ENCODE assay signal across 1 cellular context in genomic region chr11:2730323-2731284, GRCh38.
TF ChIP-seq lines count a peak whose summit lies in the region.

No MANE protein-coding gene starts in this region.

TF ChIP-seq in HepG2, 621 proteins besides CTCF, POLR2A, EP300 and RAD21 (continued from another document and continues in another):
- TF ChIP-seq ZBTB33 (CRISPR knock-in tag; IDR thresholded peaks at IDR 0.05) (no peak; the same call in 1 of the 2 replicates), SP5 (CRISPR knock-in tag; IDR thresholded peaks at IDR 0.05; ENCODE audit: borderline replicate concordance, low read depth) (peak; percentile 28; the same call in 1 of the 2 replicates), ZNF274 (CRISPR knock-in tag; IDR thresholded peaks at IDR 0.05) (peak; percentile 63), ZBTB37 (CRISPR knock-in tag; IDR thresholded peaks at IDR 0.05) (peak; percentile 84), ZNF318 (CRISPR knock-in tag; IDR thresholded peaks at IDR 0.05) (no peak), RFXAP (CRISPR knock-in tag; IDR thresholded peaks at IDR 0.05; ENCODE audit: borderline replicate concordance) (no peak; the same call in 1 of the 2 replicates), ZNF776 (CRISPR knock-in tag; IDR thresholded peaks at IDR 0.05) (no peak), BCL6 (CRISPR knock-in tag; IDR thresholded peaks at IDR 0.05) (peak; percentile 42), FOXK1 (CRISPR knock-in tag; IDR thresholded peaks at IDR 0.05; ENCODE audit: borderline replicate concordance, low read depth) (peak; percentile 33; the same call in 1 of the 2 replicates), TFAP4 (IDR thresholded peaks at IDR 0.05; ENCODE audit: borderline replicate concordance, low read depth) (peak; percentile 40; the same call in 1 of the 2 replicates), HDAC2 (CRISPR knock-in tag; IDR thresholded peaks at IDR 0.05) (0 out of 2 replicates have a peak, but pooled peaks have one; percentile 55), THAP11 (CRISPR knock-in tag; IDR thresholded peaks at IDR 0.05) (peak; percentile 65; the same call in 1 of the 2 replicates), ZNF747 (CRISPR knock-in tag; IDR thresholded peaks at IDR 0.05; ENCODE audit: borderline replicate concordance) (no peak), SP2 (CRISPR knock-in tag; IDR thresholded peaks at IDR 0.05) (no peak), NR3C1 (CRISPR knock-in tag; IDR thresholded peaks at IDR 0.05) (no peak), SMC3 (IDR thresholded peaks at IDR 0.05; ENCODE audit: low read length) (no peak), NFKB2 (CRISPR knock-in tag; IDR thresholded peaks at IDR 0.05; ENCODE audit: borderline replicate concordance) (0 out of 2 replicates have a peak, but pooled peaks have one; percentile 18), ZSCAN5A (CRISPR knock-in tag; IDR thresholded peaks at IDR 0.05; ENCODE audit: borderline replicate concordance) (peak; percentile 61), ZNF564 (CRISPR knock-in tag; IDR thresholded peaks at IDR 0.05) (no peak), RAD51 (IDR thresholded peaks at IDR 0.05; ENCODE audit: borderline replicate concordance) (no peak), AGO2 (optimal IDR thresholded peaks at IDR 0.05; ENCODE audit: low read depth, low read length) (no peak), MAF1 (CRISPR knock-in tag; IDR thresholded peaks at IDR 0.05; ENCODE audit: borderline replicate concordance) (no peak), ZNF746 (CRISPR knock-in tag; IDR thresholded peaks at IDR 0.05) (peak; percentile 77), HMG20A (CRISPR knock-in tag; IDR thresholded peaks at IDR 0.05; ENCODE audit: borderline replicate concordance) (peak; percentile 70), SNAI1 (CRISPR knock-in tag; IDR thresholded peaks at IDR 0.05; ENCODE audit: borderline replicate concordance) (no peak), HNRNPK (IDR thresholded peaks at IDR 0.05; ENCODE audit: low read depth, low read length, poor library complexity, severe bottlenecking) (no peak), RFXANK (CRISPR knock-in tag; IDR thresholded peaks at IDR 0.05) (no peak), SMYD3 (CRISPR knock-in tag; IDR thresholded peaks at IDR 0.05) (no peak), THAP8 (CRISPR knock-in tag; IDR thresholded peaks at IDR 0.05; ENCODE audit: borderline replicate concordance) (no peak), ZSCAN9 (CRISPR knock-in tag; IDR thresholded peaks at IDR 0.05; ENCODE audit: borderline replicate concordance) (0 out of 2 replicates have a peak, but pooled peaks have one; percentile 67), ELF1 (CRISPR knock-in tag; IDR thresholded peaks at IDR 0.05) (no peak; the same call in 1 of the 2 replicates), ZNF777 (CRISPR knock-in tag; IDR thresholded peaks at IDR 0.05) (no peak), RBM22 (optimal IDR thresholded peaks at IDR 0.05; ENCODE audit: low read length) (peak; percentile 55), SNRNP70 (IDR thresholded peaks at IDR 0.05; ENCODE audit: low read depth, low read length) (no peak), ZNF124 (CRISPR knock-in tag; IDR thresholded peaks at IDR 0.05) (no peak), HMGXB4 (CRISPR knock-in tag; IDR thresholded peaks at IDR 0.05; ENCODE audit: borderline replicate concordance in 1 of 2, low read depth in 1 of 2) (peak; percentile 44 to 57; a peak in 2 of 4 replicates), ZNF432 (CRISPR knock-in tag; IDR thresholded peaks at IDR 0.05; ENCODE audit: borderline replicate concordance) (no peak), ZFP37 (CRISPR knock-in tag; IDR thresholded peaks at IDR 0.05; ENCODE audit: borderline replicate concordance) (no peak; the same call in 1 of the 2 replicates), ZNF567 (CRISPR knock-in tag; IDR thresholded peaks at IDR 0.05; ENCODE audit: borderline replicate concordance) (no peak), HOXA3 (CRISPR knock-in tag; IDR thresholded peaks at IDR 0.05) (peak; percentile 2), ZNF235 (CRISPR knock-in tag; IDR thresholded peaks at IDR 0.05; ENCODE audit: borderline replicate concordance) (no peak), BRD4 (CRISPR knock-in tag; IDR thresholded peaks at IDR 0.05) (0 out of 2 replicates have a peak, but pooled peaks have one; percentile 40), ZNF275 (CRISPR knock-in tag; IDR thresholded peaks at IDR 0.05; ENCODE audit: borderline replicate concordance) (peak; percentile 32; the same call in 1 of the 2 replicates), ZNF30 (CRISPR knock-in tag; IDR thresholded peaks at IDR 0.05) (no peak), TARDBP (CRISPR knock-in tag; IDR thresholded peaks at IDR 0.05) (peak; percentile 62), CHD2 (IDR thresholded peaks at IDR 0.05; ENCODE audit: low read depth, low read length) (0 out of 2 replicates have a peak, but pooled peaks have one; percentile 25), PAWR (CRISPR knock-in tag; IDR thresholded peaks at IDR 0.05; ENCODE audit: borderline replicate concordance) (no peak), CCDC6 (CRISPR knock-in tag; IDR thresholded peaks at IDR 0.05) (peak; percentile 38; the same call in 1 of the 2 replicates), STAG1 (CRISPR knock-in tag; IDR thresholded peaks at IDR 0.05) (peak; percentile 2; the same call in 1 of the 2 replicates), SETDB1 (CRISPR knock-in tag; IDR thresholded peaks at IDR 0.05; ENCODE audit: borderline replicate concordance) (no peak), SRSF4 (IDR thresholded peaks at IDR 0.05; ENCODE audit: low read depth, low read length, poor library complexity, severe bottlenecking) (no peak), ZNF780A (CRISPR knock-in tag; IDR thresholded peaks at IDR 0.05) (no peak), ZBTB1 (CRISPR knock-in tag; IDR thresholded peaks at IDR 0.05; ENCODE audit: borderline replicate concordance) (no peak)
